Comparison of ENCODE assay signal across 9 cellular contexts in genomic region chr3:138945646-138946553, GRCh38. TPM values are rescaled to one million over a fixed set of nuclear protein-coding genes. Genes with fewer than 3 reads are reported as not detected.
A peak's percentile ranks its signal among the peaks of the same experiment; 100 is the strongest.
DNase-seq lines count a peak whose midpoint lies in the region; ATAC-seq and TF ChIP-seq lines count a peak whose summit lies in the region.
"Had no signal": no experiment of that assay in that cellular context is flagged by ENCODE, and none has a peak within 500 bp of the region (broad histone marks: within the 10 kb centered on the region; RNA-seq: fewer than 3 reads in every experiment).

No MANE protein-coding gene starts in this region.

- no peak overlapping the region for H3K4ac ChIP-seq in mesendoderm (ENCODE audit: low read depth, low read length)

- H4K5ac ChIP-seq in mesendoderm (ENCODE audit: low read length), result no peak overlapping the region

- H3K4me3 ChIP-seq in colonic mucosa (peak overlapping the region; percentile 37), mesendoderm (ENCODE audit: low read length) (no peak overlapping the region)

- no peak for TF ChIP-seq CTCF in colonic mucosa (IDR thresholded peaks at IDR 0.05)

- WGBS in mesendoderm (ENCODE audit: extremely low coverage, insufficient coverage, low lambda C conversion rate), result no CpG with 5 or more reads among the region's 114 CpGs

- intact Hi-C loops in colonic mucosa (cut with DNase I), result loop anchor here (10.0 kb wide), 1 partner anchor 259 kb away; no protein-coding TSS in a partner anchor

- no peak overlapping the region for H3K23ac ChIP-seq in mesendoderm (ENCODE audit: low read length)

- H3K9ac ChIP-seq in colonic mucosa (ENCODE audit: low read depth in 2 of 2, low read length in 2 of 2) (no peak overlapping the region), mesendoderm (ENCODE audit: low read length) (peak overlapping the region; percentile 58)

- no peaks in the 10 kb centered on the region for H3K79me2 ChIP-seq in mesendoderm (ENCODE audit: control insufficient read depth, insufficient read depth, low read length)

- no peak overlapping the region for H2BK15ac ChIP-seq in mesendoderm (replicated peaks; ENCODE audit: low read depth)

- peak overlapping the region; percentile 65 for H3K56ac ChIP-seq in mesendoderm (ENCODE audit: low read length)

- H3K27ac ChIP-seq in colonic mucosa, result no peak overlapping the region
- no peak overlapping the region for H3K27ac ChIP-seq in mesendoderm (ENCODE audit: low read depth, low read length)

- peak; percentile 13 for DNase-seq in NCI-H510A treated with DMSO at 0.1 percent for 48 hours (lab: John Stamatoyannopoulos, UW)
- no peak for DNase-seq in NCI-H510A (lab: John Stamatoyannopoulos, UW)
- peak; percentile 49 to 72 for DNase-seq in NCI-H524 (lab: John Stamatoyannopoulos, UW)
- DNase-seq in colonic mucosa, result peak; percentile 47
- DNase-seq in mesendoderm, result peak; percentile 78
- no peak for DNase-seq in pons (ENCODE audit: low spot score)

- H3K4me2 ChIP-seq in mesendoderm (ENCODE audit: low read length), result peak overlapping the region; percentile 59

- no peaks in the 10 kb centered on the region for H3K79me1 ChIP-seq in mesendoderm (ENCODE audit: low read length)

- no peak for ATAC-seq in HG03108 (IDR thresholded peaks at IDR 0.05; ENCODE audit: unreplicated experiment)
- no peak for ATAC-seq in GM18520 (IDR thresholded peaks at IDR 0.05; ENCODE audit: unreplicated experiment)

- H4K8ac ChIP-seq in mesendoderm (ENCODE audit: low read depth, low read length), result no peak overlapping the region

- H3K18ac ChIP-seq in mesendoderm (ENCODE audit: low read length), result peak overlapping the region; percentile 34

- H2BK5ac ChIP-seq in mesendoderm (ENCODE audit: low read length), result no peak overlapping the region

- H3K4me1 ChIP-seq in colonic mucosa (peaks cover 33% of the 10 kb centered on the region), mesendoderm (ENCODE audit: control insufficient read depth, low read depth, low read length) (peaks cover 4% of the 10 kb centered on the region)

- no peaks in the 10 kb centered on the region for H3K36me3 ChIP-seq in colonic mucosa
- no peaks in the 10 kb centered on the region for H3K36me3 ChIP-seq in mesendoderm (ENCODE audit: control insufficient read depth, insufficient read depth, low read length)

- no peaks in the 10 kb centered on the region for H3K9me3 ChIP-seq in colonic mucosa

- H3K27me3 ChIP-seq in colonic mucosa (peaks cover 98% of the 10 kb centered on the region), mesendoderm (ENCODE audit: insufficient read depth, low read length, poor library complexity) (peaks cover 53% of the 10 kb centered on the region)

- no peak overlapping the region for H2BK120ac ChIP-seq in mesendoderm (ENCODE audit: low read depth, low read length)

- H2AK5ac ChIP-seq in mesendoderm (ENCODE audit: low read length), result no peak overlapping the region

RNA-seq across cellular contexts. Expression of gene FOXL2, which starts 1.0 kb away (rescaled TPM):
- total RNA-seq in colonic mucosa, result under 1 TPM in 1 of 2 donors, not detected in 1; 0.07 TPM
- polyA plus RNA-seq in mesendoderm (2013, experiment 1 of 2), result 0.65 TPM
- polyA plus RNA-seq in mesendoderm (2013, experiment 2 of 2), result 0.60 TPM
- total RNA-seq: subcutaneous adipose tissue had no signal

RNA-seq across cellular contexts. Expression of gene FOXL2NB, which starts 1.1 kb away (rescaled TPM):
- not detected for total RNA-seq in colonic mucosa
- 0.74 TPM for polyA plus RNA-seq in mesendoderm (2013, experiment 1 of 2)
- 0.88 TPM for polyA plus RNA-seq in mesendoderm (2013, experiment 2 of 2)
- total RNA-seq: subcutaneous adipose tissue had no signal

Comparison
In these comparisons a context has a peak if more than half of its experiments do, and no peak if none do; other contexts are left out.
1. DNase-seq: peak in NCI-H510A treated with DMSO at 0.1 percent for 48 hours (single experiment), NCI-H524 (2 of 2), colonic mucosa (single experiment) and mesendoderm (single experiment); none in NCI-H510A (single experiment) and pons (single experiment).